In genomic region chr19:720691-721160, GRCh38 we compare ENCODE assay signal across 14 cellular contexts. TPM values are rescaled to one million over a fixed set of nuclear protein-coding genes. Genes with fewer than 3 reads are reported as not detected.
DNase-seq lines count a peak whose midpoint lies in the region; ATAC-seq and TF ChIP-seq lines count a peak whose summit lies in the region.
"Had no signal": no experiment of that assay in that cellular context is flagged by ENCODE, and none has a peak within 500 bp of the region (broad histone marks: within the 10 kb centered on the region; RNA-seq: fewer than 3 reads in every experiment).

No MANE protein-coding gene starts in this region.

- H3K27ac ChIP-seq in esophagus muscularis mucosa (replicated peaks in 1 of 4) (peak overlapping the region; percentile 70 to 83 (median 76)), testis (peak overlapping the region; percentile 63 to 80)

- no peak for ATAC-seq in HG03521 (IDR thresholded peaks at IDR 0.05; ENCODE audit: unreplicated experiment)
- ATAC-seq in GM18502 (IDR thresholded peaks at IDR 0.05; ENCODE audit: poor library complexity, unreplicated experiment), result no peak

- H3K9me3 ChIP-seq in esophagus muscularis mucosa (peaks cover 0 to 1% (median 0%) of the 10 kb centered on the region in 4 donors), testis (no peaks in the 10 kb centered on the region)
- H3K9me3 ChIP-seq: thyroid gland had no signal

- peak overlapping the region in 2 of 3 experiments; percentile 74 to 82 for H3K27ac Mint-ChIP-seq in nephron

- H3K27me3 ChIP-seq in esophagus muscularis mucosa (peaks cover 0 to 38% (median 11%) of the 10 kb centered on the region in 4 donors), testis (no peaks in the 10 kb centered on the region)
- H3K27me3 ChIP-seq: thyroid gland had no signal

- H3K36me3 Mint-ChIP-seq in nephron (ENCODE audit: low read depth), result peaks cover 6% of the 10 kb centered on the region

- H3K4me3 Mint-ChIP-seq in nephron, result peak overlapping the region; percentile 43 to 60 (median 45)

- peak; percentile 40 for DNase-seq in NCI-H748 (lab: John Stamatoyannopoulos, UW; ENCODE audit: unreplicated experiment)
- DNase-seq in NCI-H748 treated with DMSO at 0.1 percent for 48 hours (lab: John Stamatoyannopoulos, UW), result no peak
- no peak for DNase-seq in esophagus muscularis mucosa (ENCODE audit: extremely low spot score)
- DNase-seq in testis, result peak; percentile 67
- no peak for DNase-seq in foreskin fibroblast
- DNase-seq: activated naive CD4-positive, alpha-beta T cell treated with anti-CD3 and anti-CD28 coated beads, Interleukin-2, amount 50 U/mL, for 16 hours; cortex of kidney; DMS153; thyroid gland had no signal

- H3K4me1 ChIP-seq in esophagus muscularis mucosa (peaks cover 19 to 43% (median 42%) of the 10 kb centered on the region in 4 donors), testis (peaks cover 32% of the 10 kb centered on the region)

- H3K27me3 Mint-ChIP-seq in nephron (ENCODE audit: low read depth), result no peaks in the 10 kb centered on the region

- no peak for TF ChIP-seq POLR2A in esophagus muscularis mucosa (IDR thresholded peaks at IDR 0.05; ENCODE audit: low read depth)
- TF ChIP-seq POLR2A in testis (IDR thresholded peaks at IDR 0.05), result no peak

- no CpG with 5 or more reads among the region's 27 CpGs for WGBS in esophagus muscularis mucosa
- 12 to 15% methylated on average over 14 to 19 of the region's 27 CpGs for WGBS in testis, 2 donors

- H3K9me3 Mint-ChIP-seq in nephron, result no peaks in the 10 kb centered on the region

- H3K4me1 Mint-ChIP-seq in nephron, result peaks cover 15% of the 10 kb centered on the region

- TF ChIP-seq CTCF in esophagus muscularis mucosa (IDR thresholded peaks at IDR 0.05), result no peak
- TF ChIP-seq CTCF in nephron (IDR thresholded peaks at IDR 0.05; ENCODE audit: unreplicated experiment in 3 of 3), result no peak
- TF ChIP-seq CTCF in testis (IDR thresholded peaks at IDR 0.05), result no peak
- TF ChIP-seq CTCF in foreskin fibroblast (IDR thresholded peaks at IDR 0.05; ENCODE audit: low read depth, low read length), result no peak

- intact Hi-C loops in esophagus muscularis mucosa (cut with DNase I), result no loop called here
- intact Hi-C loops in testis (cut with DNase I; ENCODE audit: low total_unique reads), result no loop called here

- H3K4me3 ChIP-seq in esophagus muscularis mucosa (peak overlapping the region in 3 of 4 donors; percentile 5 to 51 (median 30)), testis (peak overlapping the region; percentile 6 to 23), foreskin fibroblast (ENCODE audit: low read depth in 1 of 2, low read length in 2 of 2) (no peak overlapping the region)
- H3K4me3 ChIP-seq: thyroid gland had no signal

- H3K36me3 ChIP-seq in esophagus muscularis mucosa (peaks cover 0 to 8% (median 2%) of the 10 kb centered on the region in 4 donors), testis (ENCODE audit: low read depth, missing control alignments) (no peaks in the 10 kb centered on the region)
- H3K36me3 ChIP-seq: thyroid gland had no signal

- no peak for TF ChIP-seq EP300 in esophagus muscularis mucosa (IDR thresholded peaks at IDR 0.05)

RNA-seq across cellular contexts. Expression of gene PALM, which starts 12.0 kb away (rescaled TPM):
- 100 to 1,000 TPM in 1 of 4 donors, 10 to 100 TPM in 3; 42.8 to 119 (median 70.8) TPM for total RNA-seq in esophagus muscularis mucosa
- total RNA-seq in testis, result 10 to 100 TPM; 35.5 to 47.8 TPM
- 46.4 TPM for polyA plus RNA-seq in testis (ENCODE audit: insufficient read depth, low read depth, low replicate concordance)
- total RNA-seq: T-helper 2 cell treated with Interferon-gamma antibody and Interleukin-4, amounts not matched to agents 100 ng/mL and 5 ng/mL, for 36 hours had no signal

RNA-seq across cellular contexts. Expression of gene PRSS57, which starts 25.5 kb away (rescaled TPM):
- under 1 TPM in 1 of 4 donors, not detected in 3; 0.34 TPM for total RNA-seq in esophagus muscularis mucosa
- total RNA-seq in testis, result not detected
- polyA plus RNA-seq in testis (ENCODE audit: insufficient read depth, low read depth, low replicate concordance), result not detected
- total RNA-seq: T-helper 2 cell treated with Interferon-gamma antibody and Interleukin-4, amounts not matched to agents 100 ng/mL and 5 ng/mL, for 36 hours; thyroid gland had no signal

RNA-seq across cellular contexts. Expression of gene MISP, which starts 30.2 kb away (rescaled TPM):
- 1 to 10 TPM in 1 of 4 donors, not detected in 3; 2.0 TPM for total RNA-seq in esophagus muscularis mucosa
- 1 to 10 TPM; 1.1 to 3.1 TPM for total RNA-seq in testis
- polyA plus RNA-seq in testis (ENCODE audit: insufficient read depth, low read depth, low replicate concordance), result 1.1 TPM
- total RNA-seq: pulmonary artery endothelial cell; T-helper 2 cell treated with Interferon-gamma antibody and Interleukin-4, amounts not matched to agents 100 ng/mL and 5 ng/mL, for 36 hours had no signal

RNA-seq across cellular contexts. Expression of gene FSTL3, which starts 44.5 kb away (rescaled TPM):
- total RNA-seq in esophagus muscularis mucosa (100 to 1,000 TPM; 115 to 226 (median 217) TPM), testis (100 to 1,000 TPM; 343 to 397 TPM)
- 98.6 TPM for polyA plus RNA-seq in testis (ENCODE audit: insufficient read depth, low read depth, low replicate concordance)

RNA-seq across cellular contexts. Expression of gene RNF126, which starts 57.7 kb away (rescaled TPM):
- 10 to 100 TPM; 41.5 to 63.5 (median 62.3) TPM for total RNA-seq in esophagus muscularis mucosa
- 100 to 1,000 TPM; 148 to 158 TPM for total RNA-seq in testis
- 107 TPM for polyA plus RNA-seq in testis (ENCODE audit: insufficient read depth, low read depth, low replicate concordance)

Comparison
In these comparisons a context has a peak if more than half of its experiments do, and no peak if none do; other contexts are left out.
1. DNase-seq: peak in NCI-H748 (single experiment) and testis (single experiment); none in NCI-H748 treated with DMSO at 0.1 percent for 48 hours (single experiment), esophagus muscularis mucosa (single experiment) and foreskin fibroblast (0 of 2).
2. H3K4me3 ChIP-seq: peak in esophagus muscularis mucosa (3 of 4) and testis (2 of 2); none in foreskin fibroblast (0 of 2).